ENCODE assay signal across 8 cellular contexts in genomic region chr10:6050801-6051445, GRCh38. TPM values are rescaled to one million over a fixed set of nuclear protein-coding genes. Genes with fewer than 3 reads are reported as not detected.
A peak's percentile ranks its signal among the peaks of the same experiment; 100 is the strongest.
DNase-seq lines count a peak whose midpoint lies in the region; ATAC-seq, FAIRE-seq and TF ChIP-seq lines count a peak whose summit lies in the region.

No MANE protein-coding gene starts in this region.

- H3K79me2 ChIP-seq in PC-9 (ENCODE audit: low read depth) = no peaks in the 10 kb centered on the region

- WGBS in small intestine, 3 donors = 2 to 5% (median 5%) methylated on average over 18 of the region's 18 CpGs

- H3K4me1 ChIP-seq in A673 (ENCODE audit: insufficient read depth, low read length, poor library complexity, severe bottlenecking) (no peaks in the 10 kb centered on the region), PC-9 (replicated peaks; ENCODE audit: insufficient read depth) (peaks cover 22% of the 10 kb centered on the region), small intestine (ENCODE audit: control insufficient read depth in 2 of 2, insufficient read depth in 1 of 2, low read depth in 1 of 2, low read length in 1 of 2) (peaks cover 2 to 10% of the 10 kb centered on the region in 2 donors)

- no peaks in the 10 kb centered on the region for H3K9me2 ChIP-seq in PC-9 (ENCODE audit: insufficient read depth)

- no peak for TF ChIP-seq CTCF in A673 (conservative IDR thresholded peaks at IDR 0.05; ENCODE audit: low read depth, low read length)
- no peak for TF ChIP-seq CTCF in PC-9 (conservative IDR thresholded peaks at IDR 0.05)

- H3K9me3 ChIP-seq in A673 (ENCODE audit: low read depth, low read length, poor library complexity, severe bottlenecking) (no peaks in the 10 kb centered on the region), PC-9 (ENCODE audit: insufficient read depth, low read depth) (no peaks in the 10 kb centered on the region), small intestine (ENCODE audit: control insufficient read depth, low read depth) (no peaks in the 10 kb centered on the region)

- FAIRE-seq in small intestine (lab: Jason Lieb, UNC) = no peak

- H3K4me3 ChIP-seq in A673 (ENCODE audit: low read depth, low read length, poor library complexity, severe bottlenecking) = peak overlapping the region; percentile 32
- no peak overlapping the region; the same call in 1 of the 2 replicates for H3K4me3 ChIP-seq in PC-9
- H3K4me3 ChIP-seq in small intestine (ENCODE audit: low read depth in 1 of 2, low read length in 2 of 2) = peak overlapping the region in 1 of 2 donors; percentile 42

- peaks cover 12% of the 10 kb centered on the region for H3K27me3 ChIP-seq in A673 (replicated peaks; ENCODE audit: insufficient read depth, low read depth, low read length, poor library complexity)
- H3K27me3 ChIP-seq in PC-9 (ENCODE audit: insufficient read depth, low read depth) = peaks cover 4% of the 10 kb centered on the region; the same call in 1 of the 2 replicates
- no peaks in the 10 kb centered on the region for H3K27me3 ChIP-seq in small intestine (ENCODE audit: control insufficient read depth in 2 of 2, insufficient read depth in 2 of 2, low read length in 2 of 2)

- H3F3A ChIP-seq in PC-9 (ENCODE audit: insufficient read depth, low read depth) = peaks cover 17% of the 10 kb centered on the region; the same call in 1 of the 2 replicates

- H2AFZ ChIP-seq in PC-9 = no peak overlapping the region

- peak overlapping the region; percentile 34 for H3K4me2 ChIP-seq in PC-9

- intact Hi-C loops in A673 (cut with micrococcal nuclease; ENCODE audit: unreplicated experiment) = no loop called here
- intact Hi-C loops in PC-9 (cut with micrococcal nuclease; ENCODE audit: unreplicated experiment) = no loop called here

- CTCF ChIA-PET in A673 (lab: Charles Lee) (no interaction called here), PC-9 (lab: Charles Lee) (interaction anchor here (0.6 to 1.8 kb wide), 5 partner anchors 33 to 757 kb away, joined by 3 to 8 read pairs (median 4); no protein-coding TSS in a partner anchor)

- DNase-seq in A673 (ENCODE audit: low spot score) (peak; percentile 15), PC-9 (peak in 1 of 2 experiments; percentile 61), glomerular visceral epithelial cell (ENCODE audit: extremely low spot score) (peak; percentile 62), small intestine (peak; percentile 92), NCI-H1105 treated with DMSO at 0.1 percent for 48 hours (lab: John Stamatoyannopoulos, UW) (no peak)
- DNase-seq in activated effector memory CD4-positive, alpha-beta T cell treated with Interleukin-2 at 50 U/mL for 16 hours = peak; percentile 83

- H3K27ac ChIP-seq in A673 (ENCODE audit: low read depth, low read length, poor library complexity, severe bottlenecking) (no peak overlapping the region), PC-9 (no peak overlapping the region), small intestine (ENCODE audit: low read depth in 1 of 2, low read length in 1 of 2) (peak overlapping the region; percentile 65 to 94)

- ATAC-seq in GM18508 (IDR thresholded peaks at IDR 0.05; ENCODE audit: insufficient read depth, unreplicated experiment) (peak; percentile 44), HG02943 (IDR thresholded peaks at IDR 0.05; ENCODE audit: low read depth, unreplicated experiment) (peak; percentile 70)

- H3K36me3 ChIP-seq in A673 (ENCODE audit: insufficient read depth, low read length, poor library complexity, severe bottlenecking) (no peaks in the 10 kb centered on the region), PC-9 (ENCODE audit: low read depth) (no peaks in the 10 kb centered on the region), small intestine (ENCODE audit: control insufficient read depth in 2 of 2, insufficient read depth in 2 of 2, low read length in 2 of 2) (no peaks in the 10 kb centered on the region)

- no peaks in the 10 kb centered on the region for H4K20me1 ChIP-seq in PC-9 (ENCODE audit: insufficient read depth)

- BruUV-seq in A673 (replicated peaks; lab: Mats Ljungman, UMichigan) = no TSS peak
- no TSS peak for BruUV-seq in PC-9 (replicated peaks; lab: Mats Ljungman, UMichigan)

- POLR2A ChIA-PET in A673 (lab: Charles Lee; ENCODE audit: low non-redundant PET) (no interaction called here), PC-9 (lab: Charles Lee; ENCODE audit: unreplicated experiment) (interaction anchor here (0.6 kb wide), 1 partner anchor 1926 kb away, joined by 3 read pairs; no protein-coding TSS in a partner anchor)

RNA-seq across cellular contexts. Expression of gene IL2RA, which starts 11.2 kb away (rescaled TPM):
- total RNA-seq in A673 (2021) (not detected in 2 replicates), PC-9 (2021) (not detected in 2 replicates)
- 1 to 10 TPM in 2 of 3 donors, not detected in 1; 1.1 to 2.1 TPM for polyA plus RNA-seq in small intestine

RNA-seq across cellular contexts. Expression of gene RBM17, which starts 37.9 kb away (rescaled TPM):
- total RNA-seq in A673 (2021) (195 and 200 TPM in 2 replicates), PC-9 (2021) (98.2 and 131 TPM in 2 replicates)
- polyA plus RNA-seq in small intestine = 10 to 100 TPM; 45.7 to 82.7 (median 65.1) TPM

Comparison
In these comparisons a context has a peak if more than half of its experiments do, and no peak if none do; other contexts are left out.
1. H3K27ac ChIP-seq: peak in small intestine (2 of 2); none in A673 (single experiment) and PC-9 (single experiment).